ENCODE assay signal across 2 cellular contexts in genomic region chr10:101485681-101486554, GRCh38.
TF ChIP-seq lines count a peak whose summit lies in the region.

No MANE protein-coding gene starts in this region.

TF ChIP-seq in liver, 16 proteins besides CTCF, POLR2A, EP300 and RAD21 (continued from another document):
- TF ChIP-seq FOXA2 (IDR thresholded peaks at IDR 0.05) (peak; percentile 46), HNF4G (IDR thresholded peaks at IDR 0.05) (no peak), GABPA (IDR thresholded peaks at IDR 0.05 in 1 of 2, conservative IDR thresholded peaks at IDR 0.05 in 1 of 2) (no peak), ATF3 (IDR thresholded peaks at IDR 0.05) (peak; percentile 32), YY1 (IDR thresholded peaks at IDR 0.05) (peak; percentile 56), SP1 (IDR thresholded peaks at IDR 0.05) (no peak), TAF1 (conservative IDR thresholded peaks at IDR 0.05) (no peak), RXRA (IDR thresholded peaks at IDR 0.05) (peak; percentile 48 to 50), HNF4A (conservative IDR thresholded peaks at IDR 0.05) (peak; percentile 37 to 64), FOXA1 (IDR thresholded peaks at IDR 0.05) (no peak), ZBTB33 (IDR thresholded peaks at IDR 0.05) (peak; percentile 39), NR2F2 (IDR thresholded peaks at IDR 0.05) (no peak)

TF ChIP-seq in HepG2, 621 proteins besides CTCF, POLR2A, EP300 and RAD21 (continued from another document):
- TF ChIP-seq SNAPC4 (CRISPR knock-in tag; IDR thresholded peaks at IDR 0.05) (no peak), SAFB2 (CRISPR knock-in tag; IDR thresholded peaks at IDR 0.05; ENCODE audit: borderline replicate concordance, low read depth) (no peak), ARID2 (CRISPR knock-in tag; IDR thresholded peaks at IDR 0.05; ENCODE audit: borderline replicate concordance) (no peak)
TF ChIP-seq in HepG2: peak in this region for 0.
